Comparison of ENCODE assay signal across 25 cellular contexts in the genomic region with DNA sequence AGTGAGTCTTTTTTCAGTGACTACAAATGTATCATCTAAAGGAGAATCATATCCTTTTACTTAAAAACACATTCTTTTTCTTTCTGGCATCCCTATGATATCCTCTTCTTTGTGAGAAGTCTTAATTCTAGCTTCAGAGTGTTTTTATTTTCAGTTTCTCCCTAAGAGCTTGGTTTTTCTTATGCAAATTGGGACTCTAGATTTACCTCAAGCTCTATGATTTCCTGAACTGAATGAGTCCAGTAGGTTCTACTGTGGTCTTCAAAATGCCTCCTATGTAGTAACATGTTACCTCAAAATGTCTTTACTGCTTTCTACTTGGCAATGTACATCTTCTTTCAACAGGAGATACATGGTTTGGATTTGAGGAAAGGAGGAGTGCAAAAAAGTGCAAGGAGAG.
"Had no signal": no experiment of that assay in that cellular context is flagged by ENCODE, and none has a peak within 500 bp of the region (broad histone marks: within the 10 kb centered on the region; RNA-seq: fewer than 3 reads in every experiment).

No MANE protein-coding gene starts in this region.

- H3K27me3 ChIP-seq: colonic mucosa, esophagus muscularis mucosa, esophagus squamous epithelium, foreskin keratinocyte, gastrocnemius medialis, gastroesophageal sphincter, heart left ventricle, heart right ventricle had no signal

- H3K27ac ChIP-seq: colonic mucosa, coronary artery, dorsolateral prefrontal cortex, epithelial cell of prostate, esophagus muscularis mucosa, esophagus squamous epithelium, foreskin keratinocyte, gastrocnemius medialis, gastroesophageal sphincter, heart left ventricle, heart right ventricle had no signal

- H3K4me3 ChIP-seq: colonic mucosa, coronary artery, dorsolateral prefrontal cortex, esophagus muscularis mucosa, esophagus squamous epithelium, gastrocnemius medialis, gastroesophageal sphincter, heart left ventricle, heart right ventricle had no signal

- H3K9me3 ChIP-seq: colonic mucosa, esophagus muscularis mucosa, esophagus squamous epithelium, gastrocnemius medialis, gastroesophageal sphincter, heart left ventricle, heart right ventricle had no signal

- H3K4me1 ChIP-seq: colonic mucosa, esophagus muscularis mucosa, esophagus squamous epithelium, foreskin keratinocyte, gastrocnemius medialis, gastroesophageal sphincter, heart left ventricle, heart right ventricle had no signal

- ATAC-seq: effector memory CD8-positive, alpha-beta T cell; esophagus mucosa; foreskin keratinocyte; gastrocnemius medialis; gastroesophageal sphincter; heart left ventricle; heart right ventricle had no signal

- H3K27me3 Mint-ChIP-seq: dendritic cell treated with granulocyte-macrophage colony-stimulating factor and Interleukin-4, amounts not matched to agents 40 ng/mL and 50 ng/mL, for 4 days; effector memory CD8-positive, alpha-beta T cell had no signal

- H3K9me3 Mint-ChIP-seq: dendritic cell treated with granulocyte-macrophage colony-stimulating factor and Interleukin-4, amounts not matched to agents 40 ng/mL and 50 ng/mL, for 4 days; effector memory CD8-positive, alpha-beta T cell; endodermal cell had no signal

- H3K36me3 ChIP-seq: colonic mucosa, esophagus muscularis mucosa, esophagus squamous epithelium, gastrocnemius medialis, gastroesophageal sphincter, heart left ventricle, heart right ventricle had no signal

- DNase-seq: colonic mucosa; cortex of kidney; dermis blood vessel endothelial cell; dorsolateral prefrontal cortex; effector CD4-positive, alpha-beta T cell; effector CD8-positive, alpha-beta T cell; effector memory CD4-positive, alpha-beta T cell; effector memory CD8-positive, alpha-beta T cell; endodermal cell; erythroblast; esophagus squamous epithelium; foreskin fibroblast; foreskin keratinocyte; foreskin melanocyte; gastrocnemius medialis; glutamatergic neuron; head of caudate nucleus; heart left ventricle; heart right ventricle had no signal

- H3K4me1 Mint-ChIP-seq: endodermal cell had no signal

- H3K27ac Mint-ChIP-seq: dendritic cell treated with granulocyte-macrophage colony-stimulating factor and Interleukin-4, amounts not matched to agents 40 ng/mL and 50 ng/mL, for 4 days; effector memory CD8-positive, alpha-beta T cell; endodermal cell had no signal

- H3K4me3 Mint-ChIP-seq: dendritic cell treated with granulocyte-macrophage colony-stimulating factor and Interleukin-4, amounts not matched to agents 40 ng/mL and 50 ng/mL, for 4 days; effector memory CD8-positive, alpha-beta T cell; endodermal cell had no signal
